In the genomic region with DNA sequence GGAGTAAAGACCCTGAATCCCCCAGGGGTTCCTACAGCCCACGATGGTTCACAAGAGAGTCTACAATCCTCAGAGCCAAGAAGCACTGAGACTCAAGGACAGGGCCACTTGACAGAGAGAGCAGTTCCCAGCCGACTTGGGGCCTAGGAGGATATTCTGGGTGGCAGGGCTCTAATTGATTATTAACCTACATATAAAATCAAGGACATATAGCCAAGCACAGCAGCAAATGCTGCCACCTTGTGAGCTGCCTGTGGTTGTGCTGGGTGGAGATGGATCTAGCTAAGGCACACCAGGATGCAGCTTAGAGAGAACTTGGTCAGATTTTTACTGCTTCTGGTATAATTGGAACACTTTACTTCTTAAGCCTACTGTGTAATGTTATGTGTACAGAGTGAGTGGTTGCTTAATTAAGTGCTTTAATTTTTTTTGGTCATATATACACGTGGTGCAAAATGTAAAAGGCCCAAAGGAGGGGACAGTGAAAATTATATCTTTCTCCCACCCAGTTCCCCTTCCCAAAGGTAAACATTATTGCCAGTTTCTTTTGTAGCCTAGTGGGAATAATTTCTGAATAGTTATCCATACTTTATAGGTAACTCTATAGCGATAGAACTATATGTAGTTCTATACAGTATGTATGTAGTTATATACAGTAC, we compare ENCODE assay signal across 8 cellular contexts.
DNase-seq lines count a peak whose midpoint lies in the region; ATAC-seq, FAIRE-seq and TF ChIP-seq lines count a peak whose summit lies in the region.

No MANE protein-coding gene starts in this region.

- H3K4me3 ChIP-seq in DOHH2 (ENCODE audit: low read length) (no peak overlapping the region), GM12878 (no peak overlapping the region), transverse colon (no peak overlapping the region)

- H3K36me3 Mint-ChIP-seq in T-helper 1 cell treated with Interleukin-12 subunit alpha and Interleukin-12 subunit beta and Interleukin-4 antibody, amounts not matched to agents 30 μg/mL and 1 μg/mL, for 36 hours (ENCODE audit: low read depth) = peaks cover 7% of the 10 kb centered on the region

- TF ChIP-seq RAD21 in GM12878 (IDR thresholded peaks at IDR 0.05; ENCODE audit: insufficient read depth, low read depth, low read length) = peak; percentile 77

- RAD21 ChIA-PET in GM12878 (lab: Charles Lee; ENCODE audit: unreplicated experiment) = interaction anchor here (0.5 to 4.4 kb wide), 13 partner anchors 12 to 862 kb away, joined by 3 to 52 read pairs (median 4); partner anchors contain the start of gene IQGAP2

- CTCF ChIA-PET in GM12878 (lab: Yijun Ruan, JAX) = interaction anchor here (0.6 to 4.4 kb wide), 28 partner anchors 13 to 369 kb away, joined by 3 to 65 read pairs (median 3); partner anchors contain the start of gene IQGAP2

- H3K4me2 ChIP-seq in DOHH2 (ENCODE audit: low read length) = no peak overlapping the region
- no peak overlapping the region for H3K4me2 ChIP-seq in GM12878 (ENCODE audit: control insufficient read depth, insufficient read depth)

- H3K9me3 ChIP-seq in DOHH2 (ENCODE audit: control insufficient read depth, insufficient read depth, low read length) (no peaks in the 10 kb centered on the region), GM12878 (replicated peaks; ENCODE audit: control insufficient read depth, insufficient read depth, low read length) (no peaks in the 10 kb centered on the region), transverse colon (no peaks in the 10 kb centered on the region)

- H3K27ac Mint-ChIP-seq in T-helper 1 cell treated with Interleukin-12 subunit alpha and Interleukin-12 subunit beta and Interleukin-4 antibody, amounts not matched to agents 30 μg/mL and 1 μg/mL, for 36 hours = peak overlapping the region; percentile 96

- H3K4me1 Mint-ChIP-seq in T-helper 1 cell treated with Interleukin-12 subunit alpha and Interleukin-12 subunit beta and Interleukin-4 antibody, amounts not matched to agents 30 μg/mL and 1 μg/mL, for 36 hours (ENCODE audit: low read depth) = peaks cover 71% of the 10 kb centered on the region

- H3K27me3 Mint-ChIP-seq in T-helper 1 cell treated with Interleukin-12 subunit alpha and Interleukin-12 subunit beta and Interleukin-4 antibody, amounts not matched to agents 30 μg/mL and 1 μg/mL, for 36 hours (ENCODE audit: low read depth) = no peaks in the 10 kb centered on the region

- DNase-seq in GM12878 (ENCODE audit: low read depth, low spot score) (peak; percentile 25), medulla oblongata (ENCODE audit: extremely low spot score) (peak; percentile 23), transverse colon (peak; percentile 70), putamen (ENCODE audit: low spot score) (no peak)

- 34% methylated on average over 4 of the region's 4 CpGs for WGBS in GM12878 (ENCODE audit: insufficient coverage, insufficient replicate concordance, low lambda C conversion rate, missing lambda C conversion rate)
- 34 to 39% methylated on average over 3 to 4 of the region's 4 CpGs for WGBS in transverse colon (ENCODE audit: low coverage in 1 of 2), 2 donors

- no peak for TF ChIP-seq POLR2A in GM12878 (IDR thresholded peaks at IDR 0.05; ENCODE audit: low read depth, low read length)
- TF ChIP-seq POLR2A in transverse colon (IDR thresholded peaks at IDR 0.05) = no peak

- H3K9ac ChIP-seq in GM12878 (ENCODE audit: control insufficient read depth, insufficient read depth, low read length) = no peak overlapping the region

- SMC1A ChIA-PET in GM12878 (lab: Charles Lee; ENCODE audit: uncharacterized antibody, unreplicated experiment) = interaction anchor here (0.6 to 4.1 kb wide), 16 partner anchors 11 to 369 kb away, joined by 3 to 52 read pairs (median 3); partner anchors contain the start of gene IQGAP2

- no peaks in the 10 kb centered on the region for H3K27me3 ChIP-seq in DOHH2 (ENCODE audit: control insufficient read depth, low read length)
- H3K27me3 ChIP-seq in GM12878 (replicated peaks in 1 of 2; ENCODE audit: control insufficient read depth in 2 of 2, insufficient read depth in 2 of 2, low read length in 1 of 2) = no peaks in the 10 kb centered on the region
- no peaks in the 10 kb centered on the region for H3K27me3 ChIP-seq in transverse colon

- H3K4me3 Mint-ChIP-seq in T-helper 1 cell treated with Interleukin-12 subunit alpha and Interleukin-12 subunit beta and Interleukin-4 antibody, amounts not matched to agents 30 μg/mL and 1 μg/mL, for 36 hours = peak overlapping the region; percentile 80

- no peaks in the 10 kb centered on the region for H3K36me3 ChIP-seq in DOHH2 (ENCODE audit: control insufficient read depth, low read length)
- H3K36me3 ChIP-seq in GM12878 (ENCODE audit: control insufficient read depth in 2 of 2, insufficient read depth in 2 of 2, low read length in 1 of 2) = no peaks in the 10 kb centered on the region
- no peaks in the 10 kb centered on the region for H3K36me3 ChIP-seq in transverse colon

- in situ Hi-C loops in GM12878 (cut with MboI) (loop anchor here (5.0 kb wide), 1 partner anchor 137 kb away; no protein-coding TSS in a partner anchor), transverse colon (cut with MboI; ENCODE audit: low pct_ligation_motif_present in 1 of 4, low pct_unique_long_range_greater_than_20kb in 1 of 4, low sequenced_read_pairs in 3 of 4) (loop anchor here in 3 of 4 donors (10.0 to 25.0 kb wide), 2 partner anchors 132 to 140 kb away; partner anchors contain the start of gene IQGAP2 (in 3 of the 3))

- POLR2A ChIA-PET in GM12878 (lab: Charles Lee) = interaction anchor here (0.9 to 1.6 kb wide), 2 partner anchors 139 to 252 kb away, joined by 3 read pairs; no protein-coding TSS in a partner anchor

- ATAC-seq in HG02610 (IDR thresholded peaks at IDR 0.05; ENCODE audit: unreplicated experiment) = peak; percentile 39
- ATAC-seq in GM12878 = peak; percentile 55
- no peak for ATAC-seq in HG02938 (IDR thresholded peaks at IDR 0.05; ENCODE audit: unreplicated experiment)

- H3K27ac ChIP-seq in DOHH2 (ENCODE audit: low read depth, low read length) (no peak overlapping the region), GM12878 (ENCODE audit: control insufficient read depth, insufficient read depth) (peak overlapping the region; percentile 35; the same call in 1 of the 2 replicates), transverse colon (peak overlapping the region; percentile 42 to 66 (median 58))

- H3K9me2 ChIP-seq in DOHH2 (replicated peaks; ENCODE audit: control insufficient read depth, low read length) = no peaks in the 10 kb centered on the region

- peak; percentile 65 for TF ChIP-seq CTCF in DOHH2 (IDR thresholded peaks at IDR 0.05; ENCODE audit: low read depth, low read length, poor library complexity, severe bottlenecking)
- TF ChIP-seq CTCF in GM12878 (IDR thresholded peaks at IDR 0.05 in 2 of 3, conservative IDR thresholded peaks at IDR 0.05 in 1 of 3; ENCODE audit: control insufficient read depth in 2 of 3, extremely low read depth in 1 of 3, insufficient read depth in 1 of 3, low read depth in 3 of 3, low read length in 3 of 3) = peak; percentile 64 to 81 (median 68); a peak in 5 of 6 replicates
- peak; percentile 49 to 83 (median 66) for TF ChIP-seq CTCF in transverse colon (IDR thresholded peaks at IDR 0.05)

- H4K20me1 ChIP-seq in DOHH2 (ENCODE audit: control insufficient read depth, insufficient read depth, low read depth, low read length) = no peaks in the 10 kb centered on the region
- no peaks in the 10 kb centered on the region for H4K20me1 ChIP-seq in GM12878 (ENCODE audit: control insufficient read depth, insufficient read depth)

- intact Hi-C loops in GM12878 (cut with micrococcal nuclease; ENCODE audit: unreplicated experiment) (loop anchor here (1.0 to 5.0 kb wide), 3 partner anchors 192 to 288 kb away; no protein-coding TSS in a partner anchor), transverse colon (cut with DNase I; ENCODE audit: low total_unique reads) (no loop called here)

- peak overlapping the region; percentile 35 for H2AFZ ChIP-seq in GM12878 (ENCODE audit: control insufficient read depth, low read depth, low read length)

- 0 out of 2 replicates have a peak, but pooled peaks cover 2% of the 10 kb centered on the region for H3F3A ChIP-seq in DOHH2 (ENCODE audit: control insufficient read depth, insufficient read depth)

- no TSS peak for BruUV-seq in GM12878 (replicated peaks; lab: Mats Ljungman, UMichigan)

- H3K79me2 ChIP-seq in DOHH2 (ENCODE audit: control insufficient read depth, low read length) (peaks cover 41% of the 10 kb centered on the region), GM12878 (ENCODE audit: control insufficient read depth, insufficient read depth, low read length) (peaks cover 1% of the 10 kb centered on the region)

- FAIRE-seq in GM12878 (lab: Jason Lieb, UNC) = no peak

- H3K4me1 ChIP-seq in DOHH2 (ENCODE audit: control insufficient read depth, low read length) (peaks cover 40% of the 10 kb centered on the region), GM12878 (ENCODE audit: control insufficient read depth, insufficient read depth, low read length) (peaks cover 37% of the 10 kb centered on the region), transverse colon (peaks cover 5 to 55% (median 29%) of the 10 kb centered on the region in 4 donors)

- H3K9me3 Mint-ChIP-seq in T-helper 1 cell treated with Interleukin-12 subunit alpha and Interleukin-12 subunit beta and Interleukin-4 antibody, amounts not matched to agents 30 μg/mL and 1 μg/mL, for 36 hours = no peaks in the 10 kb centered on the region

- no peak for TF ChIP-seq EP300 in GM12878 (IDR thresholded peaks at IDR 0.05; ENCODE audit: borderline replicate concordance in 1 of 2, control insufficient read depth in 1 of 2, low read depth in 2 of 2, low read length in 2 of 2)
- no peak for TF ChIP-seq EP300 in transverse colon (IDR thresholded peaks at IDR 0.05; ENCODE audit: low read depth)

TF ChIP-seq in GM12878, 131 proteins besides CTCF, POLR2A, EP300 and RAD21 (continues in another document):
- TF ChIP-seq SMAD1 (IDR thresholded peaks at IDR 0.05; ENCODE audit: low read depth, partially characterized antibody) (no peak), CBX5 (IDR thresholded peaks at IDR 0.05; ENCODE audit: low read depth) (no peak), RCOR1 (conservative IDR thresholded peaks at IDR 0.05; ENCODE audit: low read depth, low read length) (no peak), SIX5 (IDR thresholded peaks at IDR 0.05; ENCODE audit: low read depth, low read length, severe bottlenecking) (no peak), SMC3 (IDR thresholded peaks at IDR 0.05; ENCODE audit: borderline replicate concordance, low read length) (peak; percentile 58; the same call in 1 of the 2 replicates)
